ENCODE assay signal across 24 cellular contexts in genomic region chr12:19209636-19210035, GRCh38.
"Had no signal": no experiment of that assay in that cellular context is flagged by ENCODE, and none has a peak within 500 bp of the region (broad histone marks: within the 10 kb centered on the region; RNA-seq: fewer than 3 reads in every experiment).

No MANE protein-coding gene starts in this region.

- H2AFZ ChIP-seq: neural progenitor cell, parathyroid adenoma had no signal

- H3K4me1 ChIP-seq: psoas muscle, right lobe of liver, sigmoid colon, thyroid gland, tibial nerve, upper lobe of left lung, vagina had no signal

- H3K27me3 ChIP-seq: neural progenitor cell, ovary, right lobe of liver, sigmoid colon, stomach, thyroid gland, tibial nerve, upper lobe of left lung, vagina had no signal

- H3K36me3 ChIP-seq: neural progenitor cell, ovary, right lobe of liver, sigmoid colon, thoracic aorta, thyroid gland, tibial nerve, upper lobe of left lung, vagina had no signal

- DNase-seq: occipital lobe; ovary; posterior cingulate gyrus; psoas muscle; right cardiac atrium; right lobe of liver; sigmoid colon; small intestine; stimulated activated CD4-positive, alpha-beta T cell treated with anti-CD3 and anti-CD28 coated beads, Interleukin-15, amount 100 ng/mL, for 24 hours; stimulated activated CD4-positive, alpha-beta T cell treated with anti-CD3 and anti-CD28 coated beads, Interleukin-2, amount 100 ng/mL, for 24 hours; stimulated activated CD4-positive, alpha-beta T cell treated with anti-CD3 and anti-CD28 coated beads, Interleukin-2, amount 100 ng/mL, for 48 hours; stimulated activated CD4-positive, alpha-beta T cell treated with anti-CD3 and anti-CD28 coated beads, Interleukin-4, amount 100 ng/mL, for 24 hours; stimulated activated naive B cell treated with anti-CD40 and anti-IgM and Interleukin-4, amounts not matched to agents 10 μg/mL and 1 μg/mL and 100 μg/mL, for 72 hours; stimulated activated naive CD4-positive, alpha-beta T cell treated with Interleukin-2 at 50 U/mL for 16 hours; stomach; thyroid gland; trophoblast cell; upper lobe of left lung had no signal

- H3K4me3 ChIP-seq: neural progenitor cell, ovary, psoas muscle, right lobe of liver, sigmoid colon, stomach, thoracic aorta, thyroid gland, tibial nerve, upper lobe of left lung, vagina had no signal

- H3K4me2 ChIP-seq: neural progenitor cell had no signal

- H3K27ac ChIP-seq: neural progenitor cell, ovary, parathyroid adenoma, psoas muscle, right lobe of liver, sigmoid colon, stomach, thoracic aorta, thyroid gland, tibial nerve, upper lobe of left lung, vagina had no signal

- H3K9me3 ChIP-seq: ovary, psoas muscle, right lobe of liver, sigmoid colon, thoracic aorta, thyroid gland, upper lobe of left lung, vagina had no signal

- H3K79me2 ChIP-seq: parathyroid adenoma had no signal

- ATAC-seq: psoas muscle; right cardiac atrium; right lobe of liver; stimulated activated effector memory CD8-positive, alpha-beta T cell treated with anti-CD3 and anti-CD28 coated beads, Interleukin-12 subunit alpha, Interleukin-12 subunit beta, amount 100 ng/mL, for 72 hours; stimulated activated naive B cell treated with anti-CD40 and anti-IgM and Interleukin-4, amounts not matched to agents 10 μg/mL and 1 μg/mL and 100 μg/mL, for 72 hours had no signal

- H3K9ac ChIP-seq: neural progenitor cell, parathyroid adenoma had no signal
